In the genomic region with DNA sequence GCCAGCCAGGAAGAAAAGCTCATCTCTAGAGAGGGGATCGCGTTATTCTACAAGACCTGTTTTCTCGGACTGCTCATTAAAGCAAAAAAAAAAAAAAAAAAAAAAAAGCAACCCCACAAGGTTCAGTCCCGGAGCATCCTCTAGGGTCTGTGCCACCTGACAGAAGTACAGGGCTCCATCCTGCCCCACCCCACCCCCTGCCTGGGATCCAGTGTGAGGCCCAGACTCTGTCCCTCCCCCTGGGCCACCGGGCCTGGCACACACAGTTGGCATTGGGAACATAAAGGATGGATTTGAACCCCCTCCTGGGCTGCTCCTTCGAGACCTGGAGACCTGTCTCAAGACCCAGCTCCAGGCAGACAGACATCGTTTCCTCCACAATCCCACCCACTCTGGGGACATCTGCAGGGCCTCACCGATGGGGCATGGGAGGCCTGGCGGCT, we compare ENCODE assay signal across 8 cellular contexts. TPM values are rescaled to one million over a fixed set of nuclear protein-coding genes. Genes with fewer than 3 reads are reported as not detected.
DNase-seq lines count a peak whose midpoint lies in the region; ATAC-seq and TF ChIP-seq lines count a peak whose summit lies in the region.

No MANE protein-coding gene starts in this region.

- intact Hi-C loops in Right ventricle myocardium superior (cut with DNase I) (no loop called here), cardiac septum (cut with DNase I) (no loop called here), heart left ventricle (cut with DNase I) (no loop called here)
- intact Hi-C loops in activated CD4-positive, alpha-beta memory T cell treated with anti-CD3 and anti-CD28 coated beads for 36 hours (cut with micrococcal nuclease) = no loop called here

- H3K9ac ChIP-seq in skeletal muscle tissue (ENCODE audit: low read depth in 1 of 3, low read length in 3 of 3) = peak overlapping the region in 2 of 3 donors; percentile 40 to 66

- H3K4me3 ChIP-seq in heart left ventricle (peak overlapping the region; percentile 73 to 95 (median 86)), skeletal muscle tissue (ENCODE audit: low read length in 3 of 3) (peak overlapping the region; percentile 66 to 69 (median 66))

- DNase-seq in Right ventricle myocardium superior (no peak), cardiac septum (ENCODE audit: low spot score) (no peak), heart left ventricle (no peak), CD1c-positive myeloid dendritic cell (ENCODE audit: extremely low spot score) (no peak), globus pallidus (ENCODE audit: low spot score) (no peak)
- DNase-seq in activated CD4-positive, alpha-beta memory T cell treated with anti-CD3 and anti-CD28 coated beads for 36 hours = peak; percentile 40

- POLR2A ChIA-PET in activated CD4-positive, alpha-beta memory T cell treated with anti-CD3 and anti-CD28 coated beads for 36 hours (lab: Charles Lee) = interaction anchor here (0.9 to 2.5 kb wide), 5 partner anchors 8 to 38 kb away, joined by 3 to 12 read pairs (median 4); a partner anchor contains a TSS

- CTCF ChIA-PET in activated CD4-positive, alpha-beta memory T cell treated with anti-CD3 and anti-CD28 coated beads for 36 hours (lab: Charles Lee) = interaction anchor here (0.6 to 2.9 kb wide), 5 partner anchors 16 to 36 kb away, joined by 3 to 11 read pairs (median 4); no protein-coding TSS in a partner anchor

- no peak for TF ChIP-seq CTCF in heart left ventricle (IDR thresholded peaks at IDR 0.05)

- peaks cover 47% of the 10 kb centered on the region for H3K4me1 Mint-ChIP-seq in activated CD4-positive, alpha-beta memory T cell treated with anti-CD3 and anti-CD28 coated beads for 36 hours (ENCODE audit: low read depth)

- H3K4me1 ChIP-seq in heart left ventricle = peaks cover 0 to 44% (median 5%) of the 10 kb centered on the region in 12 donors
- H3K4me1 ChIP-seq in skeletal muscle tissue (ENCODE audit: control insufficient read depth in 3 of 3, insufficient read depth in 3 of 3, low read length in 3 of 3) = peaks cover 9 to 23% (median 18%) of the 10 kb centered on the region in 3 donors

- H3K36me3 ChIP-seq in heart left ventricle = peaks cover 0 to 16% (median 0%) of the 10 kb centered on the region in 9 donors
- no peaks in the 10 kb centered on the region for H3K36me3 ChIP-seq in skeletal muscle tissue (ENCODE audit: control insufficient read depth in 3 of 3, insufficient read depth in 3 of 3, low read length in 3 of 3)

- H3K36me3 Mint-ChIP-seq in activated CD4-positive, alpha-beta memory T cell treated with anti-CD3 and anti-CD28 coated beads for 36 hours = peaks cover 4% of the 10 kb centered on the region

- no peaks in the 10 kb centered on the region for H3K27me3 ChIP-seq in heart left ventricle
- H3K27me3 ChIP-seq in skeletal muscle tissue (ENCODE audit: control insufficient read depth in 3 of 3, insufficient read depth in 3 of 3, low read length in 3 of 3) = no peaks in the 10 kb centered on the region

- H3K4me3 Mint-ChIP-seq in activated CD4-positive, alpha-beta memory T cell treated with anti-CD3 and anti-CD28 coated beads for 36 hours = peak overlapping the region; percentile 81

- no peaks in the 10 kb centered on the region for H3K27me3 Mint-ChIP-seq in activated CD4-positive, alpha-beta memory T cell treated with anti-CD3 and anti-CD28 coated beads for 36 hours

- 21 to 38% (median 34%) methylated on average over 7 to 9 of the region's 9 CpGs for WGBS in heart left ventricle, 4 donors

- no peaks in the 10 kb centered on the region for H3K9me3 ChIP-seq in heart left ventricle
- no peaks in the 10 kb centered on the region for H3K9me3 ChIP-seq in skeletal muscle tissue (ENCODE audit: control insufficient read depth in 3 of 3, low read length in 3 of 3)

- H3K27ac ChIP-seq in heart left ventricle = peak overlapping the region in 9 of 12 donors; percentile 54 to 84 (median 73)
- H3K27ac ChIP-seq in skeletal muscle tissue (ENCODE audit: low read depth, low read length) = no peak overlapping the region

- no peak for TF ChIP-seq POLR2A in heart left ventricle (IDR thresholded peaks at IDR 0.05)

- peak; percentile 9 for ATAC-seq in Right ventricle myocardium superior (ENCODE audit: poor library complexity)
- peak in 2 of 4 donors; percentile 7 to 27 for ATAC-seq in heart left ventricle
- ATAC-seq in GM18868 (IDR thresholded peaks at IDR 0.05; ENCODE audit: unreplicated experiment) = no peak

- H3K9me3 Mint-ChIP-seq in activated CD4-positive, alpha-beta memory T cell treated with anti-CD3 and anti-CD28 coated beads for 36 hours = no peaks in the 10 kb centered on the region

- peak overlapping the region; percentile 49 for H3K27ac Mint-ChIP-seq in activated CD4-positive, alpha-beta memory T cell treated with anti-CD3 and anti-CD28 coated beads for 36 hours

RNA-seq across cellular contexts. Expression of a gene that starts 0.7 kb away (rescaled TPM):
- total RNA-seq in Right ventricle myocardium superior (4.3 TPM), cardiac septum (6.8 TPM), heart left ventricle (10 to 100 TPM in 2 of 9 donors, 1 to 10 TPM in 7; 1.9 to 22.0 (median 4.8) TPM), skeletal muscle tissue (3.1 TPM)
- 10 to 100 TPM; 28.7 to 31.5 TPM for total RNA-seq in activated CD4-positive, alpha-beta memory T cell treated with anti-CD3 and anti-CD28 coated beads for 36 hours
- polyA plus RNA-seq in heart left ventricle = 10 to 100 TPM in 1 of 2 donors, 1 to 10 TPM in 1; 1.1 to 10.6 TPM

RNA-seq across cellular contexts. Expression of a gene that starts 30.6 kb away (rescaled TPM):
- total RNA-seq in Right ventricle myocardium superior (5.3 TPM), cardiac septum (6.5 TPM), heart left ventricle (10 to 100 TPM in 2 of 9 donors, 1 to 10 TPM in 7; 4.9 to 19.4 (median 6.5) TPM), skeletal muscle tissue (10.4 TPM)
- total RNA-seq in activated CD4-positive, alpha-beta memory T cell treated with anti-CD3 and anti-CD28 coated beads for 36 hours = 1 to 10 TPM; 7.7 to 7.8 TPM
- 1 to 10 TPM; 6.8 to 7.9 TPM for polyA plus RNA-seq in heart left ventricle

RNA-seq across cellular contexts. Expression of a gene that starts 30.7 kb away (rescaled TPM):
- total RNA-seq in Right ventricle myocardium superior = 9.7 TPM
- total RNA-seq in cardiac septum = 9.9 TPM
- total RNA-seq in activated CD4-positive, alpha-beta memory T cell treated with anti-CD3 and anti-CD28 coated beads for 36 hours = 10 to 100 TPM; 16.4 to 20.0 TPM
- total RNA-seq in heart left ventricle = 10 to 100 TPM in 4 of 9 donors, 1 to 10 TPM in 5; 7.6 to 24.9 (median 9.7) TPM
- polyA plus RNA-seq in heart left ventricle = 10 to 100 TPM in 1 of 2 donors, 1 to 10 TPM in 1; 4.7 to 26.4 TPM
- 12.5 TPM for total RNA-seq in skeletal muscle tissue

RNA-seq across cellular contexts. Expression of a gene that starts 37.9 kb away (rescaled TPM):
- 9.8 TPM for total RNA-seq in Right ventricle myocardium superior
- 15.4 TPM for total RNA-seq in cardiac septum
- 10 to 100 TPM; 20.8 to 22.6 TPM for total RNA-seq in activated CD4-positive, alpha-beta memory T cell treated with anti-CD3 and anti-CD28 coated beads for 36 hours
- total RNA-seq in heart left ventricle = 10 to 100 TPM in 5 of 9 donors, 1 to 10 TPM in 4; 7.4 to 15.2 (median 11.4) TPM
- 10 to 100 TPM; 15.1 TPM for polyA plus RNA-seq in heart left ventricle
- total RNA-seq in skeletal muscle tissue = 9.4 TPM

RNA-seq across cellular contexts. Expression of a gene that starts 44.7 kb away (rescaled TPM):
- 51.3 TPM for total RNA-seq in Right ventricle myocardium superior
- 58.7 TPM for total RNA-seq in cardiac septum
- total RNA-seq in activated CD4-positive, alpha-beta memory T cell treated with anti-CD3 and anti-CD28 coated beads for 36 hours = 10 to 100 TPM; 44.4 to 44.7 TPM
- 10 to 100 TPM; 34.4 to 72.9 (median 47.4) TPM for total RNA-seq in heart left ventricle
- 100 to 1,000 TPM in 1 of 2 donors, 10 to 100 TPM in 1; 86.3 to 227 TPM for polyA plus RNA-seq in heart left ventricle
- 19.8 TPM for total RNA-seq in skeletal muscle tissue
